Comparison of ENCODE assay signal across 8 cellular contexts in genomic region chr12:127559349-127560040, GRCh38.
A peak's percentile ranks its signal among the peaks of the same experiment; 100 is the strongest.
DNase-seq lines count a peak whose midpoint lies in the region; ATAC-seq and TF ChIP-seq lines count a peak whose summit lies in the region.

No MANE protein-coding gene starts in this region.

- peaks cover 0 to 4% (median 0%) of the 10 kb centered on the region in 3 donors for H3K27me3 Mint-ChIP-seq in CD14-positive monocyte (ENCODE audit: low read depth in 3 of 3)

- no peak overlapping the region for H3K4me3 Mint-ChIP-seq in CD14-positive monocyte

- H3K27ac Mint-ChIP-seq in CD14-positive monocyte = peak overlapping the region in 1 of 7 donors; percentile 9

- H3K36me3 ChIP-seq in gastroesophageal sphincter = no peaks in the 10 kb centered on the region

- TF ChIP-seq POLR2A in gastroesophageal sphincter (IDR thresholded peaks at IDR 0.05) = no peak

- H3K4me1 ChIP-seq in gastroesophageal sphincter = no peaks in the 10 kb centered on the region

- peak; percentile 100 for DNase-seq in DMS153 (lab: John Stamatoyannopoulos, UW)
- DNase-seq in NCI-H1105 (lab: John Stamatoyannopoulos, UW) = peak; percentile 78
- DNase-seq in T-helper 9 cell = peak; percentile 5
- peak; percentile 7 to 62 for DNase-seq in dermis microvascular lymphatic vessel endothelial cell (ENCODE audit: low read depth in 2 of 2)
- peak; percentile 97 for DNase-seq in non-pigmented ciliary epithelial cell (ENCODE audit: low read depth)
- DNase-seq in CD14-positive monocyte (ENCODE audit: low spot score) = no peak

- intact Hi-C loops in CD14-positive monocyte (cut with micrococcal nuclease) = no loop called here

- no peaks in the 10 kb centered on the region for H3K4me1 Mint-ChIP-seq in CD14-positive monocyte

- H3K36me3 Mint-ChIP-seq in CD14-positive monocyte = no peaks in the 10 kb centered on the region

- TF ChIP-seq EP300 in gastroesophageal sphincter (IDR thresholded peaks at IDR 0.05) = no peak

- peaks cover 0 to 18% (median 2%) of the 10 kb centered on the region in 7 donors for H3K9me3 Mint-ChIP-seq in CD14-positive monocyte

- H3K27ac ChIP-seq in gastroesophageal sphincter = no peak overlapping the region

- WGBS in gastroesophageal sphincter (ENCODE audit: low coverage in 1 of 2), 2 donors = 15 to 24% methylated on average over 3 to 12 of the region's 12 CpGs

- no peak overlapping the region for H3K4me3 ChIP-seq in gastroesophageal sphincter

- H3K27me3 ChIP-seq in gastroesophageal sphincter = peaks cover 7% of the 10 kb centered on the region

- H3K9me3 ChIP-seq in gastroesophageal sphincter = no peaks in the 10 kb centered on the region

- no peak for TF ChIP-seq CTCF in CD14-positive monocyte (IDR thresholded peaks at IDR 0.05)
- TF ChIP-seq CTCF in gastroesophageal sphincter (IDR thresholded peaks at IDR 0.05) = peak in 2 of 4 experiments; percentile 4 to 29

- peak; percentile 86 for ATAC-seq in GM21825 (IDR thresholded peaks at IDR 0.05; ENCODE audit: unreplicated experiment)
- ATAC-seq in gastroesophageal sphincter = no peak
